ENCODE assay signal across 18 cellular contexts in genomic region chr16:67238806-67239470, GRCh38. TPM values are rescaled to one million over a fixed set of nuclear protein-coding genes. Genes with fewer than 3 reads are reported as not detected.
DNase-seq lines count a peak whose midpoint lies in the region; ATAC-seq and TF ChIP-seq lines count a peak whose summit lies in the region.
"Had no signal": no experiment of that assay in that cellular context is flagged by ENCODE, and none has a peak within 500 bp of the region (broad histone marks: within the 10 kb centered on the region; RNA-seq: fewer than 3 reads in every experiment).

No MANE protein-coding gene starts in this region.

- intact Hi-C loops in left ventricle myocardium superior (cut with micrococcal nuclease): no loop called here
- intact Hi-C loops in cardiac septum (cut with DNase I): no loop called here
- intact Hi-C loops in mucosa of descending colon (cut with DNase I, micrococcal nuclease): no loop called here
- intact Hi-C loops in aorta (cut with DNase I): no loop called here

- H3K9me3 ChIP-seq in mucosa of descending colon (no peaks in the 10 kb centered on the region), aorta (ENCODE audit: control insufficient read depth, low read length) (no peaks in the 10 kb centered on the region)
- H3K9me3 ChIP-seq: A549 had no signal

- H3K4me1 Mint-ChIP-seq in activated T-helper 17 cell treated with anti-CD3 and anti-CD28 coated beads, Interleukin-2, amount 50 U/mL, for 72 hours: peaks cover 19% of the 10 kb centered on the region

- WGBS in aorta, 2 donors: 90 to 91% methylated on average over 9 of the region's 9 CpGs

- no peaks in the 10 kb centered on the region for H3K27me3 ChIP-seq in aorta (ENCODE audit: control insufficient read depth in 1 of 2, insufficient read depth in 2 of 2, low read length in 1 of 2)

- H3K27ac ChIP-seq in aorta (ENCODE audit: low read depth in 1 of 2, low read length in 2 of 2): no peak overlapping the region
- H3K27ac ChIP-seq: KMS-11 had no signal

- H3K36me3 Mint-ChIP-seq in activated T-helper 17 cell treated with anti-CD3 and anti-CD28 coated beads, Interleukin-2, amount 50 U/mL, for 72 hours (ENCODE audit: low read depth): peaks cover 83% of the 10 kb centered on the region

- no peaks in the 10 kb centered on the region for H3K9me3 Mint-ChIP-seq in activated T-helper 17 cell treated with anti-CD3 and anti-CD28 coated beads, Interleukin-2, amount 50 U/mL, for 72 hours

- H3K36me3 ChIP-seq in mucosa of descending colon (ENCODE audit: low read depth) (peaks cover 8% of the 10 kb centered on the region), aorta (ENCODE audit: control insufficient read depth in 1 of 2, insufficient read depth in 2 of 2, low read length in 1 of 2) (no peaks in the 10 kb centered on the region)

- no peak overlapping the region for H3K4me3 Mint-ChIP-seq in activated T-helper 17 cell treated with anti-CD3 and anti-CD28 coated beads, Interleukin-2, amount 50 U/mL, for 72 hours
- H3K4me3 Mint-ChIP-seq: CD14-positive monocyte had no signal

- H3K4me1 ChIP-seq in mucosa of descending colon (ENCODE audit: low read depth): peaks cover 32% of the 10 kb centered on the region
- no peaks in the 10 kb centered on the region for H3K4me1 ChIP-seq in aorta (ENCODE audit: control insufficient read depth in 1 of 2, insufficient read depth in 2 of 2, low read length in 2 of 2)

- DNase-seq in left ventricle myocardium superior (peak; percentile 22), cardiac septum (ENCODE audit: low spot score) (no peak), mucosa of descending colon (peak in 2 of 3 donors; percentile 20 to 29), aorta (peak; percentile 33 to 54), DMS53 (lab: John Stamatoyannopoulos, UW) (no peak)
- DNase-seq: GF-D8, GM23248, NCI-H1092 treated with DMSO at 0.1 percent for 48 hours, NCI-H1694, NCI-H446 treated with DMSO at 0.1 percent for 48 hours, NCI-H82, Right ventricle myocardium superior had no signal

- H3K27ac Mint-ChIP-seq in activated T-helper 17 cell treated with anti-CD3 and anti-CD28 coated beads, Interleukin-2, amount 50 U/mL, for 72 hours: peak overlapping the region; percentile 8

- ATAC-seq in left ventricle myocardium superior: no peak
- no peak for ATAC-seq in activated T-helper 17 cell treated with anti-CD3 and anti-CD28 coated beads, Interleukin-2, amount 50 U/mL, for 72 hours (replicated peaks)
- no peak for ATAC-seq in mucosa of descending colon
- no peak for ATAC-seq in aorta (ENCODE audit: low FRiP score)
- no peak for ATAC-seq in HG02938 (IDR thresholded peaks at IDR 0.05; ENCODE audit: unreplicated experiment)
- ATAC-seq in HG02571 (IDR thresholded peaks at IDR 0.05; ENCODE audit: unreplicated experiment): no peak
- ATAC-seq: A549 had no signal

- H3K4me3 ChIP-seq in mucosa of descending colon (no peak overlapping the region), aorta (ENCODE audit: low read length in 2 of 2) (no peak overlapping the region)
- H3K4me3 ChIP-seq: A549, GM23248 had no signal

- TF ChIP-seq CTCF in mucosa of descending colon (IDR thresholded peaks at IDR 0.05): no peak

- H3K27me3 Mint-ChIP-seq in activated T-helper 17 cell treated with anti-CD3 and anti-CD28 coated beads, Interleukin-2, amount 50 U/mL, for 72 hours: no peaks in the 10 kb centered on the region

RNA-seq across cellular contexts. Expression of gene FHOD1, which starts 8.3 kb away (rescaled TPM):
- total RNA-seq in left ventricle myocardium superior (14.5 TPM), cardiac septum (33.4 TPM), mucosa of descending colon (10 to 100 TPM; 30.7 to 36.5 (median 34.1) TPM), aorta (10 to 100 TPM; 28.2 to 47.9 TPM)
- total RNA-seq in activated T-helper 17 cell treated with anti-CD3 and anti-CD28 coated beads, Interleukin-2, amount 50 U/mL, for 72 hours: 100 to 1,000 TPM; 104 to 145 TPM
- polyA plus RNA-seq in aorta: 10 to 100 TPM; 12.9 to 41.3 TPM

RNA-seq across cellular contexts. Expression of gene SLC9A5, which starts 9.8 kb away (rescaled TPM):
- total RNA-seq in left ventricle myocardium superior (1.2 TPM), cardiac septum (1.1 TPM), mucosa of descending colon (1 to 10 TPM; 1.7 to 2.6 (median 1.9) TPM), aorta (1 to 10 TPM; 1.6 to 1.7 TPM)
- total RNA-seq in activated T-helper 17 cell treated with anti-CD3 and anti-CD28 coated beads, Interleukin-2, amount 50 U/mL, for 72 hours: 10 to 100 TPM in 1 of 2 donors, 1 to 10 TPM in 1; 3.5 to 15.7 TPM
- 1 to 10 TPM; 1.1 to 2.9 TPM for polyA plus RNA-seq in aorta
- polyA plus RNA-seq: CD14-positive monocyte had no signal

RNA-seq across cellular contexts. Expression of gene TMEM208, which starts 12.0 kb away (rescaled TPM):
- total RNA-seq in left ventricle myocardium superior (11.7 TPM), cardiac septum (16.3 TPM), mucosa of descending colon (10 to 100 TPM; 30.8 to 39.6 (median 36.1) TPM), aorta (10 to 100 TPM; 24.7 to 33.1 TPM)
- 10 to 100 TPM; 31.7 to 39.5 TPM for total RNA-seq in activated T-helper 17 cell treated with anti-CD3 and anti-CD28 coated beads, Interleukin-2, amount 50 U/mL, for 72 hours
- 10 to 100 TPM; 60.6 to 64.6 TPM for polyA plus RNA-seq in aorta

RNA-seq across cellular contexts. Expression of gene ELMO3, which starts 40.0 kb away (rescaled TPM):
- 0.79 TPM for total RNA-seq in left ventricle myocardium superior
- total RNA-seq in cardiac septum: 0.92 TPM
- total RNA-seq in activated T-helper 17 cell treated with anti-CD3 and anti-CD28 coated beads, Interleukin-2, amount 50 U/mL, for 72 hours: 1 to 10 TPM; 6.6 to 7.1 TPM
- 10 to 100 TPM; 25.4 to 68.0 (median 42.1) TPM for total RNA-seq in mucosa of descending colon
- 1 to 10 TPM in 1 of 2 donors, under 1 TPM in 1; 0.97 to 3.4 TPM for total RNA-seq in aorta
- polyA plus RNA-seq in aorta: 1 to 10 TPM; 5.8 to 7.4 TPM
- polyA plus RNA-seq: GM23248 had no signal

RNA-seq across cellular contexts. Expression of gene PLEKHG4, which starts 40.4 kb away (rescaled TPM):
- total RNA-seq in left ventricle myocardium superior: 1.5 TPM
- 0.70 TPM for total RNA-seq in cardiac septum
- 10 to 100 TPM in 1 of 2 donors, 1 to 10 TPM in 1; 6.4 to 29.0 TPM for total RNA-seq in activated T-helper 17 cell treated with anti-CD3 and anti-CD28 coated beads, Interleukin-2, amount 50 U/mL, for 72 hours
- 10 to 100 TPM in 2 of 3 donors, 1 to 10 TPM in 1; 8.0 to 15.4 (median 10.5) TPM for total RNA-seq in mucosa of descending colon
- total RNA-seq in aorta: 1 to 10 TPM; 2.5 to 6.9 TPM
- polyA plus RNA-seq in aorta: 10 to 100 TPM in 1 of 2 donors, 1 to 10 TPM in 1; 2.1 to 16.7 TPM

Comparison
In these comparisons a context has a peak if more than half of its experiments do, and no peak if none do; other contexts are left out.
1. DNase-seq: peak in left ventricle myocardium superior (single experiment), mucosa of descending colon (2 of 3) and aorta (2 of 2); none in cardiac septum (single experiment) and DMS53 (single experiment).